1 cellular context compared by ENCODE assay signal in the genomic region with DNA sequence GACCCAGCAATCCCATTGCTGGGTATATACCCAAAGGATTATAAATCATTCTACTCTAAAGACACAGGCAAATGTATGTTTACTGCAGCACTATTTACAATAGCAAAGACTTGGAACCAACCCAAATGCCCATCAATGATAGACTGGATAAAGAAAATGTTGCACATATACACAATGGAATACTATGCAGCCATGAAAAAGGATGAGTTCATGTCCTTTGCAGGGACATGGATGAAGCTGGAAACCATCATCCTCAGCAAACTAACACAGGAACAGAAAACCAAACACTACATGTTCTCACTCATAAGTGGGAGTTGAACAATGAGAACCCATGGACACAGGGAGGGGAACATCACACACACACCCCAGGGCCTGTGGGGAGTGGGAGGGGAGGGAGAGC. TPM values are rescaled to one million over a fixed set of nuclear protein-coding genes. Genes with fewer than 3 reads are reported as not detected.
"Had no signal": no experiment of that assay in that cellular context is flagged by ENCODE, and none has a peak within 500 bp of the region (broad histone marks: within the 10 kb centered on the region; RNA-seq: fewer than 3 reads in every experiment).

No MANE protein-coding gene starts in this region.

RNA-seq across cellular contexts. Expression of gene MAP3K15, which starts 3.5 kb away (rescaled TPM):
- total RNA-seq: GM12878 had no signal
